18 cellular contexts compared by ENCODE assay signal in the genomic region with DNA sequence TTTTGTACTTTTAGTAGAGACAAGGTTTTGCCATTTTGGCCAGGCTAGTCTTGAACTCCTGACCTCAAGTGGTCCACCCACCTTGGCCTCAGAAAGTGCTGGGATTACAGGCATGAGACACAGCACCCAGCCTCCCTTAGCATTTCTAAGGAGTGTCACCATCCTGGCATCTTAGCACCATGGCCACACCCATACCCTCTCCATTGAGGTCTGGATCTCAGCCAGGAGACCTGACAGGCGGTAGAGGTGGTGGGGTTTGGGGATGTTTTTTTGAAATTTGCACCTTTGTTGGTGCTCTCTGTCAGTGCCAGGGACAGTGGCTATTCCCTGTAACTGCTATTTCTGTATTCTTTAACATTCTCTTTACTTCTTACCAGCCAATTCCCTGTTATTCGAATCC.
"Had no signal": no experiment of that assay in that cellular context is flagged by ENCODE, and none has a peak within 500 bp of the region (broad histone marks: within the 10 kb centered on the region; RNA-seq: fewer than 3 reads in every experiment).

No MANE protein-coding gene starts in this region.

- H3K36me3 Mint-ChIP-seq: activated CD4-positive, alpha-beta memory T cell treated with anti-CD3 and anti-CD28 coated beads for 36 hours; activated naive CD4-positive, alpha-beta T cell treated with anti-CD3 and anti-CD28 coated beads, Interleukin-2, amount 10 ng/mL, durations not matched to agents 7 days and 5 days; mesothelial cell of epicardium; natural killer cell had no signal

- H3K9me3 Mint-ChIP-seq: activated CD4-positive, alpha-beta memory T cell treated with anti-CD3 and anti-CD28 coated beads for 36 hours; activated naive CD4-positive, alpha-beta T cell treated with anti-CD3 and anti-CD28 coated beads, Interleukin-2, amount 10 ng/mL, durations not matched to agents 7 days and 5 days; activated T-cell treated with anti-CD3 and anti-CD28 coated beads, Interleukin-2, amount 50 U/mL, for 72 hours; mesothelial cell of epicardium; natural killer cell had no signal

- H3K36me3 ChIP-seq: esophagus muscularis mucosa, gastrocnemius medialis, left ventricle myocardium inferior, thoracic aorta, upper lobe of left lung had no signal

- ATAC-seq: activated T-cell treated with anti-CD3 and anti-CD28 coated beads, Interleukin-2, amount 50 U/mL, for 72 hours; gastrocnemius medialis; sciatic nerve had no signal

- H3K27ac ChIP-seq: coronary artery, esophagus muscularis mucosa, gastrocnemius medialis, left ventricle myocardium inferior, thoracic aorta, upper lobe of left lung had no signal

- H3K4me3 ChIP-seq: coronary artery, esophagus muscularis mucosa, gastrocnemius medialis, left ventricle myocardium inferior, thoracic aorta, upper lobe of left lung had no signal

- H3K4me1 Mint-ChIP-seq: activated naive CD4-positive, alpha-beta T cell treated with anti-CD3 and anti-CD28 coated beads, Interleukin-2, amount 10 ng/mL, durations not matched to agents 7 days and 5 days; natural killer cell had no signal

- H3K4me1 ChIP-seq: gastrocnemius medialis, left ventricle myocardium inferior, upper lobe of left lung had no signal

- H3K4me3 Mint-ChIP-seq: activated CD4-positive, alpha-beta memory T cell treated with anti-CD3 and anti-CD28 coated beads for 36 hours; activated naive CD4-positive, alpha-beta T cell treated with anti-CD3 and anti-CD28 coated beads, Interleukin-2, amount 10 ng/mL, durations not matched to agents 7 days and 5 days; activated T-cell treated with anti-CD3 and anti-CD28 coated beads, Interleukin-2, amount 50 U/mL, for 72 hours; mesothelial cell of epicardium; natural killer cell had no signal

- H3K9me3 ChIP-seq: esophagus muscularis mucosa, gastrocnemius medialis, left ventricle myocardium inferior, thoracic aorta, upper lobe of left lung had no signal

- DNase-seq: activated CD4-positive, alpha-beta memory T cell treated with anti-CD3 and anti-CD28 coated beads for 36 hours; activated CD4-positive, alpha-beta T cell treated with anti-CD3 and anti-CD28 coated beads for 48 hours; activated CD4-positive, CD25-positive, alpha-beta regulatory T cell; activated effector memory CD4-positive, alpha-beta T cell treated with Interleukin-2 at 50 U/mL for 16 hours; activated naive CD4-positive, alpha-beta T cell treated with anti-CD3 and anti-CD28 coated beads, Interleukin-2, amount 10 ng/mL, durations not matched to agents 7 days and 5 days; activated T-cell treated with anti-CD3 and anti-CD28 coated beads, Interleukin-2, amount 50 U/mL, for 72 hours; gastrocnemius medialis; left ventricle myocardium inferior; natural killer cell; stimulated activated CD4-positive, alpha-beta T cell treated with anti-CD3 and anti-CD28 coated beads, Interleukin-2, amount 100 ng/mL, for 48 hours; stimulated activated CD8-positive, alpha-beta memory T cell treated with anti-CD3 and anti-CD28 coated beads, Interleukin-4, amount 100 ng/mL, for 48 hours; stimulated activated naive CD4-positive, alpha-beta T cell; upper lobe of left lung had no signal

- H3K27ac Mint-ChIP-seq: activated CD4-positive, alpha-beta memory T cell treated with anti-CD3 and anti-CD28 coated beads for 36 hours; activated naive CD4-positive, alpha-beta T cell treated with anti-CD3 and anti-CD28 coated beads, Interleukin-2, amount 10 ng/mL, durations not matched to agents 7 days and 5 days; activated T-cell treated with anti-CD3 and anti-CD28 coated beads, Interleukin-2, amount 50 U/mL, for 72 hours; mesothelial cell of epicardium; natural killer cell had no signal

- H3K27me3 ChIP-seq: esophagus muscularis mucosa, gastrocnemius medialis, upper lobe of left lung had no signal
